Comparison of ENCODE assay signal across 18 cellular contexts in the genomic region with DNA sequence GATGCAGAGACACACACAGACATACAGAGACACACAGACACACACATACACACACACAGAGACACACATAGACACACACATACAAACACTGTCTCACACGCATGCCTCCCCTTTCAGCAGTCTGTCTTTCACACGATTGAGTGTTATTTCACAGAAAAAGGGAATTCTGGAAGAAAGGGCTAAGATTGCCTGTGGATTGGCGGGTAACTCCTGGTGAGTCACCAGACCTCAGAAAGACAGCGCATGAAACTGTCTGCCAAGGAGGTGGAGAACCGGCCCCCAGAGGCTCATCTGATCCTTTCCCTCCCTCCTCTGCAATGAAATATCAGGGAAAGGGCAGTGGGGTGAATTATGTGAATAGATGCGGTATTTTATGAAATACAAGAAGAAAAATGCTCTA.
DNase-seq lines count a peak whose midpoint lies in the region; ATAC-seq and TF ChIP-seq lines count a peak whose summit lies in the region.
"Had no signal": no experiment of that assay in that cellular context is flagged by ENCODE, and none has a peak within 500 bp of the region (broad histone marks: within the 10 kb centered on the region; RNA-seq: fewer than 3 reads in every experiment).

No MANE protein-coding gene starts in this region.

- peak; percentile 15 for DNase-seq in GM04504 (ENCODE audit: low read depth)
- peak; percentile 64 to 66 for DNase-seq in SJSA1 (ENCODE audit: low read depth in 1 of 2, low spot score in 2 of 2)
- peak; percentile 26 for DNase-seq in fibroblast of the aortic adventitia (ENCODE audit: low read depth)
- DNase-seq in psoas muscle, result peak; percentile 65 to 75
- no peak for DNase-seq in NCI-H1417 treated with DMSO at 0.1 percent for 48 hours (lab: John Stamatoyannopoulos, UW)
- no peak for DNase-seq in activated CD4-positive, alpha-beta memory T cell treated with anti-CD3 and anti-CD28 coated beads for 36 hours
- DNase-seq in GM13976 (ENCODE audit: low spot score), result no peak
- DNase-seq: natural killer cell; NCI-H2081; NCI-H748 treated with DMSO at 0.1 percent for 48 hours; retina; stimulated activated CD4-positive, alpha-beta T cell treated with anti-CD3 and anti-CD28 coated beads, Interleukin-2, amount 100 ng/mL, for 24 hours; T-helper 1 cell had no signal

- H3K27ac Mint-ChIP-seq in activated CD4-positive, alpha-beta memory T cell treated with anti-CD3 and anti-CD28 coated beads for 36 hours, result no peak overlapping the region
- H3K27ac Mint-ChIP-seq: natural killer cell had no signal

- peaks cover 2% of the 10 kb centered on the region for H3K27me3 Mint-ChIP-seq in activated CD4-positive, alpha-beta memory T cell treated with anti-CD3 and anti-CD28 coated beads for 36 hours

- CTCF ChIA-PET in activated CD4-positive, alpha-beta memory T cell treated with anti-CD3 and anti-CD28 coated beads for 36 hours (lab: Charles Lee), result no interaction called here

- no peaks in the 10 kb centered on the region for H3K27me3 ChIP-seq in SJSA1 (replicated peaks)
- H3K27me3 ChIP-seq in psoas muscle (ENCODE audit: insufficient read depth in 3 of 3, low read length in 2 of 3), result peaks cover 0 to 4% (median 3%) of the 10 kb centered on the region in 3 donors
- H3K27me3 ChIP-seq: ascending aorta; BLaER1 treated with 17β-estradiol and CSF1 and Interleukin-3, amounts not matched to agents 10 nM and 100 nM had no signal

- H3K9me3 Mint-ChIP-seq in activated CD4-positive, alpha-beta memory T cell treated with anti-CD3 and anti-CD28 coated beads for 36 hours, result no peaks in the 10 kb centered on the region
- H3K9me3 Mint-ChIP-seq: natural killer cell had no signal

- TF ChIP-seq CTCF in fibroblast of the aortic adventitia (IDR thresholded peaks at IDR 0.05; ENCODE audit: insufficient read depth, low read length) (no peak), psoas muscle (IDR thresholded peaks at IDR 0.05) (no peak), GM13976 (IDR thresholded peaks at IDR 0.05; ENCODE audit: borderline replicate concordance, control extremely low read depth, extremely low read depth, insufficient read depth, missing control alignments) (no peak)

- no peaks in the 10 kb centered on the region for H3K4me1 Mint-ChIP-seq in activated CD4-positive, alpha-beta memory T cell treated with anti-CD3 and anti-CD28 coated beads for 36 hours (ENCODE audit: low read depth)
- H3K4me1 Mint-ChIP-seq: natural killer cell had no signal

- no peak overlapping the region for H3K4me3 Mint-ChIP-seq in activated CD4-positive, alpha-beta memory T cell treated with anti-CD3 and anti-CD28 coated beads for 36 hours
- H3K4me3 Mint-ChIP-seq: natural killer cell had no signal

- POLR2A ChIA-PET in activated CD4-positive, alpha-beta memory T cell treated with anti-CD3 and anti-CD28 coated beads for 36 hours (lab: Charles Lee), result no interaction called here

- H3K36me3 ChIP-seq in SJSA1 (no peaks in the 10 kb centered on the region), psoas muscle (ENCODE audit: insufficient read depth in 1 of 2, low read depth in 1 of 2) (no peaks in the 10 kb centered on the region)
- H3K36me3 ChIP-seq: ascending aorta; BLaER1 treated with 17β-estradiol and CSF1 and Interleukin-3, amounts not matched to agents 10 nM and 100 nM; thoracic aorta had no signal

- no peaks in the 10 kb centered on the region for H3K36me3 Mint-ChIP-seq in activated CD4-positive, alpha-beta memory T cell treated with anti-CD3 and anti-CD28 coated beads for 36 hours
- H3K36me3 Mint-ChIP-seq: natural killer cell had no signal

- intact Hi-C loops in psoas muscle (cut with DNase I), result no loop called here
- intact Hi-C loops in activated CD4-positive, alpha-beta memory T cell treated with anti-CD3 and anti-CD28 coated beads for 36 hours (cut with micrococcal nuclease), result no loop called here

- H3K4me1 ChIP-seq in SJSA1 (replicated peaks) (peaks cover 9% of the 10 kb centered on the region), psoas muscle (no peaks in the 10 kb centered on the region)
- H3K4me1 ChIP-seq: ascending aorta had no signal

- H3K9me3 ChIP-seq in SJSA1 (replicated peaks) (no peaks in the 10 kb centered on the region), psoas muscle (no peaks in the 10 kb centered on the region)
- H3K9me3 ChIP-seq: ascending aorta, thoracic aorta had no signal

- no peak overlapping the region for H3K4me3 ChIP-seq in SJSA1
- H3K4me3 ChIP-seq in fibroblast of the aortic adventitia (ENCODE audit: low read depth, low read length), result no peak overlapping the region
- no peak overlapping the region for H3K4me3 ChIP-seq in psoas muscle
- H3K4me3 ChIP-seq: ascending aorta; BLaER1 treated with 17β-estradiol and CSF1 and Interleukin-3, amounts not matched to agents 10 nM and 100 nM; thoracic aorta had no signal

- in situ Hi-C loops in GM13976 (cut with MboI; ENCODE audit: low sequenced_read_pairs, unreplicated experiment), result no loop called here

- 38 to 49% (median 40%) methylated on average over 6 of the region's 6 CpGs for WGBS in psoas muscle, 3 donors

- H3K27ac ChIP-seq in SJSA1 (peak overlapping the region; percentile 12; the same call in 1 of the 2 replicates), psoas muscle (no peak overlapping the region)
- H3K27ac ChIP-seq: ascending aorta; BLaER1 treated with 17β-estradiol and CSF1 and Interleukin-3, amounts not matched to agents 10 nM and 100 nM; thoracic aorta had no signal

- ATAC-seq in psoas muscle, result peak in 2 of 4 donors; percentile 53 to 64
- ATAC-seq in HG03095 (IDR thresholded peaks at IDR 0.05; ENCODE audit: unreplicated experiment), result no peak
- ATAC-seq: esophagus mucosa, natural killer cell had no signal

Comparison
In these comparisons a context has a peak if more than half of its experiments do, and no peak if none do; other contexts are left out.
1. DNase-seq: peak in GM04504 (single experiment), SJSA1 (2 of 2), fibroblast of the aortic adventitia (single experiment) and psoas muscle (2 of 2); none in NCI-H1417 treated with DMSO at 0.1 percent for 48 hours (single experiment), activated CD4-positive, alpha-beta memory T cell treated with anti-CD3 and anti-CD28 coated beads for 36 hours (single experiment) and GM13976 (single experiment).